ENCODE assay signal across 8 cellular contexts in the genomic region with DNA sequence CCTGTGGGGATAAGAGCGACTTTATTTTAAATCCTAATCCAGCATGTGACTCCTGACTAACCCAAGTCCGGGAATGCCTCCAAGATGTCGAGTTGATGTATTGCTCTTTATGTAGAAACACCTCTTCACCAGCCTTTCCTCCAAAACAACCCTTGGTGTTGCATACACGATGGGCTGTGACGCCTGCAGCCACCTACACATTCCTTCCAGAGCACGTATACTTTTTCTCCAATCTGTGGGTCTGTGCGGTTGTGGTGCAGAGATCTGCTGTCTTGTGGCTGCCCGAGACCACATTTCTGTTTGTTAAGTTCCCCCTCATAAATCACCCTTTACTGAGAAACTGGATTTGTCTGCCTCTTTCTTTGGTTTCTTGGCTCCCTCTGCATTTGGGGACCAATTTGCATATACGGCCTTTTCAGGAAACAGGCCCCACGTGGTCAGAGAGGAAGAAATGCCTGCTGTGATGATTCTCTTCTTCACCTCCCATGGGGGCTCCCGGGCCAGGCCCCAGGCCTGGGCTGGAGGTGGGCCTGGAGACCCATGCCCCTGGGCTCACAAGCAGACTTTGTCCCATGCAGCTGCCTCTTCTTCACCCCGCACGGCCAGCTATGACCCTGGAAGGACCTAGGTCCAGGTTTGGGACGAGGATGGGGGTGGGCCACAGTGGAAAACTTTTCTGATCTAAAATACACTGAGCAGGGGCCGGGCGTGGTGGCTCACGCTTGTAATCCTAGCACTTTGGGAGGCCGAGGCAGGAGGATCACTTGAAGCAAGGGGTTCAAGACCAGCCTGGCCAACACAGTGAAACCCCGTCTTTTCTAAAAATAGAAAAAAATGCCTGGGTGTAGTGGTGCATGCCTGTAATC. TPM values are rescaled to one million over a fixed set of nuclear protein-coding genes. Genes with fewer than 3 reads are reported as not detected.
DNase-seq lines count a peak whose midpoint lies in the region; ATAC-seq and TF ChIP-seq lines count a peak whose summit lies in the region.

No MANE protein-coding gene starts in this region.

- H3K27me3 ChIP-seq in CD4-positive, alpha-beta memory T cell (ENCODE audit: insufficient read depth, low read length): no peaks in the 10 kb centered on the region
- H3K27me3 ChIP-seq in MG63: no peaks in the 10 kb centered on the region
- H3K27me3 ChIP-seq in hepatocyte: no peaks in the 10 kb centered on the region
- H3K27me3 ChIP-seq in spleen (replicated peaks in 1 of 7): peaks cover 0 to 25% (median 0%) of the 10 kb centered on the region in 7 donors

- no peak overlapping the region for H3K4me3 ChIP-seq in CD4-positive, alpha-beta memory T cell (ENCODE audit: low read length in 2 of 2)
- H3K4me3 ChIP-seq in MG63: no peak overlapping the region
- no peak overlapping the region for H3K4me3 ChIP-seq in hepatocyte
- H3K4me3 ChIP-seq in spleen: no peak overlapping the region

- no peaks in the 10 kb centered on the region for H3K9me3 Mint-ChIP-seq in CD4-positive, alpha-beta memory T cell
- H3K9me3 Mint-ChIP-seq in activated T-helper 2 cell treated with anti-CD3 and anti-CD28 coated beads, Interferon-gamma antibody, Interleukin-2, Interleukin-4, amounts not matched to agents 10 μg/mL and 5 μg/mL and 100 μg/mL, durations not matched to agents 14 hours and 24 hours and 36 hours: no peaks in the 10 kb centered on the region

- intact Hi-C loops in CD4-positive, alpha-beta memory T cell (cut with micrococcal nuclease): no loop called here
- intact Hi-C loops in activated T-helper 2 cell treated with anti-CD3 and anti-CD28 coated beads, Interferon-gamma antibody, Interleukin-2, Interleukin-4, amounts not matched to agents 10 μg/mL and 5 μg/mL and 100 μg/mL, durations not matched to agents 14 hours and 24 hours and 36 hours (cut with micrococcal nuclease): loop anchor here (1.0 to 10.0 kb wide), 7 partner anchors 8 to 1776 kb away; no protein-coding TSS in a partner anchor
- intact Hi-C loops in spleen (cut with DNase I; ENCODE audit: low total_unique reads): no loop called here

- no peak overlapping the region for H2AFZ ChIP-seq in hepatocyte

- no peaks in the 10 kb centered on the region for H3K36me3 ChIP-seq in CD4-positive, alpha-beta memory T cell (ENCODE audit: insufficient read depth, low read length)
- H3K36me3 ChIP-seq in MG63 (no peaks in the 10 kb centered on the region), hepatocyte (replicated peaks; ENCODE audit: insufficient read depth, low read depth) (no peaks in the 10 kb centered on the region), spleen (peaks cover 0 to under 1% (median 0%) of the 10 kb centered on the region in 6 donors)

- 71% methylated on average over 19 of the region's 19 CpGs for WGBS in hepatocyte (ENCODE audit: low lambda C conversion rate, missing lambda C conversion rate)
- 31 to 40% (median 35%) methylated on average over 19 of the region's 19 CpGs for WGBS in spleen, 5 donors

- CTCF ChIA-PET in CD4-positive, alpha-beta memory T cell (lab: Charles Lee; ENCODE audit: partially characterized antibody): no interaction called here

- no peaks in the 10 kb centered on the region for H3K9me3 ChIP-seq in CD4-positive, alpha-beta memory T cell (ENCODE audit: control insufficient read depth in 1 of 2, low read length in 2 of 2)
- H3K9me3 ChIP-seq in MG63 (no peaks in the 10 kb centered on the region), hepatocyte (ENCODE audit: low read depth) (no peaks in the 10 kb centered on the region), spleen (no peaks in the 10 kb centered on the region)

- no peaks in the 10 kb centered on the region for H3K9me2 ChIP-seq in hepatocyte (replicated peaks; ENCODE audit: insufficient read depth)

- peak overlapping the region; percentile 12 to 73 (median 60) for H3K4me3 Mint-ChIP-seq in CD4-positive, alpha-beta memory T cell
- H3K4me3 Mint-ChIP-seq in activated T-helper 2 cell treated with anti-CD3 and anti-CD28 coated beads, Interferon-gamma antibody, Interleukin-2, Interleukin-4, amounts not matched to agents 10 μg/mL and 5 μg/mL and 100 μg/mL, durations not matched to agents 14 hours and 24 hours and 36 hours (ENCODE audit: low read depth): peak overlapping the region; percentile 20

- no peaks in the 10 kb centered on the region for H3K27me3 Mint-ChIP-seq in CD4-positive, alpha-beta memory T cell
- no peaks in the 10 kb centered on the region for H3K27me3 Mint-ChIP-seq in activated T-helper 2 cell treated with anti-CD3 and anti-CD28 coated beads, Interferon-gamma antibody, Interleukin-2, Interleukin-4, amounts not matched to agents 10 μg/mL and 5 μg/mL and 100 μg/mL, durations not matched to agents 14 hours and 24 hours and 36 hours (ENCODE audit: low read depth)

- H3K4me2 ChIP-seq in hepatocyte: peak overlapping the region; percentile 7

- TF ChIP-seq CTCF in hepatocyte (IDR thresholded peaks at IDR 0.05; ENCODE audit: poor library complexity): no peak
- no peak for TF ChIP-seq CTCF in spleen (IDR thresholded peaks at IDR 0.05 in 8 of 11, conservative IDR thresholded peaks at IDR 0.05 in 3 of 11)

- H3K79me2 ChIP-seq in hepatocyte: no peaks in the 10 kb centered on the region

- H3K4me1 ChIP-seq in CD4-positive, alpha-beta memory T cell (ENCODE audit: insufficient read depth, low read length): peaks cover 33% of the 10 kb centered on the region
- H3K4me1 ChIP-seq in hepatocyte (ENCODE audit: insufficient read depth): peaks cover 19% of the 10 kb centered on the region
- peaks cover 13 to 51% (median 34%) of the 10 kb centered on the region in 6 donors for H3K4me1 ChIP-seq in spleen

- peaks cover 19 to 44% (median 32%) of the 10 kb centered on the region in 4 donors for H3K4me1 Mint-ChIP-seq in CD4-positive, alpha-beta memory T cell
- peaks cover 53% of the 10 kb centered on the region for H3K4me1 Mint-ChIP-seq in activated T-helper 2 cell treated with anti-CD3 and anti-CD28 coated beads, Interferon-gamma antibody, Interleukin-2, Interleukin-4, amounts not matched to agents 10 μg/mL and 5 μg/mL and 100 μg/mL, durations not matched to agents 14 hours and 24 hours and 36 hours (ENCODE audit: low read depth)

- DNase-seq in CD4-positive, alpha-beta memory T cell: peak in 4 of 5 donors; percentile 25 to 69 (median 34)
- DNase-seq in MG63 (peak; percentile 76), hepatocyte (ENCODE audit: low spot score) (peak; percentile 80), spleen (no peak), DMS53 treated with DMSO at 0.1 percent for 48 hours (lab: John Stamatoyannopoulos, UW; ENCODE audit: unreplicated experiment) (no peak)
- DNase-seq in activated T-helper 2 cell treated with anti-CD3 and anti-CD28 coated beads, Interferon-gamma antibody, Interleukin-2, Interleukin-4, amounts not matched to agents 10 μg/mL and 5 μg/mL and 100 μg/mL, durations not matched to agents 14 hours and 24 hours and 36 hours (ENCODE audit: low spot score): peak; percentile 59
- peak; percentile 77 for DNase-seq in stimulated activated CD4-positive, alpha-beta T cell treated with anti-CD3 and anti-CD28 coated beads, Interleukin-4, amount 100 ng/mL, for 24 hours

- POLR2A ChIA-PET in CD4-positive, alpha-beta memory T cell (lab: Charles Lee; ENCODE audit: partially characterized antibody): interaction anchor here (0.7 to 1.3 kb wide), 2 partner anchors 9 to 153 kb away, joined by 3 to 4 read pairs; no protein-coding TSS in a partner anchor

- H4K20me1 ChIP-seq in hepatocyte (ENCODE audit: insufficient read depth, poor library complexity, severe bottlenecking): no peaks in the 10 kb centered on the region

- TF ChIP-seq POLR2A in spleen (IDR thresholded peaks at IDR 0.05): no peak

- peak; percentile 58 for ATAC-seq in GM21528 (IDR thresholded peaks at IDR 0.05; ENCODE audit: low FRiP score, unreplicated experiment)

- peaks cover 0 to 1% of the 10 kb centered on the region in 2 donors for H3K36me3 Mint-ChIP-seq in CD4-positive, alpha-beta memory T cell
- H3K36me3 Mint-ChIP-seq in activated T-helper 2 cell treated with anti-CD3 and anti-CD28 coated beads, Interferon-gamma antibody, Interleukin-2, Interleukin-4, amounts not matched to agents 10 μg/mL and 5 μg/mL and 100 μg/mL, durations not matched to agents 14 hours and 24 hours and 36 hours (ENCODE audit: low read depth): no peaks in the 10 kb centered on the region

- H3K27ac Mint-ChIP-seq in CD4-positive, alpha-beta memory T cell: peak overlapping the region in 6 of 7 donors; percentile 30 to 88 (median 66)
- H3K27ac Mint-ChIP-seq in activated T-helper 2 cell treated with anti-CD3 and anti-CD28 coated beads, Interferon-gamma antibody, Interleukin-2, Interleukin-4, amounts not matched to agents 10 μg/mL and 5 μg/mL and 100 μg/mL, durations not matched to agents 14 hours and 24 hours and 36 hours: peak overlapping the region; percentile 94

- no peak overlapping the region for H3K27ac ChIP-seq in CD4-positive, alpha-beta memory T cell (ENCODE audit: low read depth, low read length)
- H3K27ac ChIP-seq in hepatocyte (peak overlapping the region; percentile 56), spleen (peak overlapping the region in 3 of 8 donors; percentile 1 to 30 (median 30))

RNA-seq across cellular contexts. Expression of a gene that starts 21.4 kb away (rescaled TPM):
- total RNA-seq in CD4-positive, alpha-beta memory T cell: 10 to 100 TPM; 18.8 to 21.8 TPM
- 1 to 10 TPM in 1 of 2 donors, under 1 TPM in 1; 0.95 to 6.3 TPM for polyA plus RNA-seq in CD4-positive, alpha-beta memory T cell
- total RNA-seq in MG63 (2014; rRNA removed; shearing (Covaris generic); ENCODE audit: low replicate concordance): 25.3 and 30.0 TPM in 2 replicates
- total RNA-seq in activated T-helper 2 cell treated with anti-CD3 and anti-CD28 coated beads, Interferon-gamma antibody, Interleukin-2, Interleukin-4, amounts not matched to agents 10 μg/mL and 5 μg/mL and 100 μg/mL, durations not matched to agents 14 hours and 24 hours and 36 hours: 53.7 and 57.6 TPM in 2 replicates
- total RNA-seq in hepatocyte (12.6 and 16.2 TPM in 2 replicates), spleen (10 to 100 TPM in 6 of 7 donors, 1 to 10 TPM in 1; 9.0 to 29.2 (median 14.5) TPM)
- polyA plus RNA-seq in hepatocyte (6.9 and 9.3 TPM in 2 replicates), spleen (1 to 10 TPM; 1.6 to 2.4 (median 1.7) TPM)

Comparison
In these comparisons a context has a peak if more than half of its experiments do, and no peak if none do; other contexts are left out.
1. DNase-seq: peak in CD4-positive, alpha-beta memory T cell (4 of 5), MG63 (single experiment), activated T-helper 2 cell treated with anti-CD3 and anti-CD28 coated beads, Interferon-gamma antibody, Interleukin-2, Interleukin-4, amounts not matched to agents 10 μg/mL and 5 μg/mL and 100 μg/mL, durations not matched to agents 14 hours and 24 hours and 36 hours (single experiment), hepatocyte (single experiment) and stimulated activated CD4-positive, alpha-beta T cell treated with anti-CD3 and anti-CD28 coated beads, Interleukin-4, amount 100 ng/mL, for 24 hours (single experiment); none in spleen (single experiment) and DMS53 treated with DMSO at 0.1 percent for 48 hours (single experiment).